ENCODE assay signal across 18 cellular contexts in the genomic region with DNA sequence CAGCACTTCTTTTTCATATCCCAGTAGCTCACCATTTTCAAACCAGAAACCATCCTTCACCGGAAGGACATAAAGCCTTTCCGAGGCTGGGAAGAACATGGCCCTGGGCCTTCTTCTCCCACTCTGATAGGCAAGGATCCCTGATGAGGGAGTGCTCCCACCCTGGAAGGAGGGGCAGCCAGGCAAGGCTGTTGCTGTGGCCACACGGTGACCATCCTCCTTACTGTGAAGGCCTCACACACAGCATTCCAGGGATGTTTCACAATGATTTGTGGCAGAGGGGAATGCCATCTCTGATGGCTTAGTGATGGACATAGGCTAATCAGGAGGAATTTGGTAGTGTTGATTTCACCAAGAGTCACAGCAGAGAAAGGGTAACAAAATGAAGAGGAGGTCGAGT.
A peak's percentile ranks its signal among the peaks of the same experiment; 100 is the strongest.
DNase-seq lines count a peak whose midpoint lies in the region; ATAC-seq and TF ChIP-seq lines count a peak whose summit lies in the region.
"Had no signal": no experiment of that assay in that cellular context is flagged by ENCODE, and none has a peak within 500 bp of the region (broad histone marks: within the 10 kb centered on the region; RNA-seq: fewer than 3 reads in every experiment).

No MANE protein-coding gene starts in this region.

- peak; percentile 63 for ATAC-seq in WTC11
- ATAC-seq: HCT116 had no signal

- peaks cover 8% of the 10 kb centered on the region for H4K20me1 ChIP-seq in neural progenitor cell (ENCODE audit: low read depth)

- H3K9me3 ChIP-seq in neural progenitor cell (ENCODE audit: low read depth) (no peaks in the 10 kb centered on the region), Caco-2 (no peaks in the 10 kb centered on the region)
- H3K9me3 ChIP-seq: adrenal gland, tibial nerve had no signal

- no TSS peak for BruUV-seq in Caco-2 (replicated peaks; lab: Mats Ljungman, UMichigan)

- H3F3A ChIP-seq in neural progenitor cell (ENCODE audit: low read depth), result peaks cover 6% of the 10 kb centered on the region

- H3K27me3 Mint-ChIP-seq in WTC11 (ENCODE audit: low read depth), result no peaks in the 10 kb centered on the region
- peaks cover 3% of the 10 kb centered on the region for H3K27me3 Mint-ChIP-seq in neural progenitor cell (ENCODE audit: insufficient read depth, low read depth)
- no peaks in the 10 kb centered on the region for H3K27me3 Mint-ChIP-seq in Caco-2 (ENCODE audit: insufficient read depth, unreplicated experiment)
- H3K27me3 Mint-ChIP-seq: activated B cell treated with CpG ODN at 0.5 μM for 24 hours had no signal

- H3K27me3 ChIP-seq in H7 (ENCODE audit: control insufficient read depth, insufficient read depth, low read length) (no peaks in the 10 kb centered on the region), neural progenitor cell (no peaks in the 10 kb centered on the region), Caco-2 (replicated peaks; ENCODE audit: control insufficient read depth, insufficient read depth, low read length) (no peaks in the 10 kb centered on the region)
- H3K27me3 ChIP-seq: adrenal gland, tibial nerve had no signal

- intact Hi-C loops in Caco-2 (cut with micrococcal nuclease; ENCODE audit: unreplicated experiment), result no loop called here

- peak overlapping the region; percentile 32 for H3K4me2 ChIP-seq in neural progenitor cell

- H3K79me2 ChIP-seq in neural progenitor cell (ENCODE audit: low read depth), result peaks cover 15% of the 10 kb centered on the region

- no peak overlapping the region for H3K9ac ChIP-seq in neural progenitor cell

- peak overlapping the region; percentile 78 for H3K27ac Mint-ChIP-seq in WTC11
- no peak overlapping the region for H3K27ac Mint-ChIP-seq in neural progenitor cell
- H3K27ac Mint-ChIP-seq in Caco-2 (ENCODE audit: unreplicated experiment), result no peak overlapping the region
- H3K27ac Mint-ChIP-seq: activated B cell treated with CpG ODN at 0.5 μM for 24 hours; activated T-helper 2 cell treated with anti-CD3 and anti-CD28 coated beads, Interferon-gamma antibody, Interleukin-2, Interleukin-4, amounts not matched to agents 10 μg/mL and 5 μg/mL and 100 μg/mL, durations not matched to agents 14 hours and 24 hours and 36 hours; immature natural killer cell; memory B cell had no signal

- H3K9me3 Mint-ChIP-seq in WTC11, result no peaks in the 10 kb centered on the region
- no peaks in the 10 kb centered on the region for H3K9me3 Mint-ChIP-seq in neural progenitor cell
- no peaks in the 10 kb centered on the region for H3K9me3 Mint-ChIP-seq in Caco-2 (ENCODE audit: unreplicated experiment)
- H3K9me3 Mint-ChIP-seq: activated B cell treated with CpG ODN at 0.5 μM for 24 hours; activated T-helper 2 cell treated with anti-CD3 and anti-CD28 coated beads, Interferon-gamma antibody, Interleukin-2, Interleukin-4, amounts not matched to agents 10 μg/mL and 5 μg/mL and 100 μg/mL, durations not matched to agents 14 hours and 24 hours and 36 hours; memory B cell had no signal

- H3K4me3 ChIP-seq in H7 (ENCODE audit: insufficient read depth, low read depth, low read length) (no peak overlapping the region), neural progenitor cell (no peak overlapping the region), Caco-2 (ENCODE audit: low read depth, low read length) (no peak overlapping the region)
- H3K4me3 ChIP-seq: adrenal gland, tibial nerve had no signal

- H3K4me1 Mint-ChIP-seq in WTC11, result peaks cover 52% of the 10 kb centered on the region
- H3K4me1 Mint-ChIP-seq in neural progenitor cell, result peaks cover 52% of the 10 kb centered on the region
- H3K4me1 Mint-ChIP-seq in Caco-2 (ENCODE audit: low read depth, unreplicated experiment), result no peaks in the 10 kb centered on the region
- H3K4me1 Mint-ChIP-seq: immature natural killer cell, memory B cell had no signal

- POLR2A ChIA-PET in WTC11 (lab: Charles Lee), result no interaction called here
- POLR2A ChIA-PET in Caco-2 (lab: Charles Lee), result no interaction called here

- TF ChIP-seq CTCF in WTC11 (IDR thresholded peaks at IDR 0.05), result no peak
- TF ChIP-seq CTCF in neural progenitor cell (IDR thresholded peaks at IDR 0.05), result no peak
- no peak for TF ChIP-seq CTCF in Caco-2 (IDR thresholded peaks at IDR 0.05; ENCODE audit: insufficient read depth in 1 of 2, low read depth in 1 of 2, low read length in 1 of 2, severe bottlenecking in 1 of 2, unreplicated experiment in 1 of 2)

- no peak overlapping the region for H3K27ac ChIP-seq in neural progenitor cell
- H3K27ac ChIP-seq in caudate nucleus (ENCODE audit: low read depth, low read length), result no peak overlapping the region
- H3K27ac ChIP-seq: adrenal gland, tibial nerve had no signal

- H3K4me3 Mint-ChIP-seq in WTC11 (no peak overlapping the region), neural progenitor cell (no peak overlapping the region), Caco-2 (ENCODE audit: unreplicated experiment) (no peak overlapping the region)
- H3K4me3 Mint-ChIP-seq: activated B cell treated with CpG ODN at 0.5 μM for 24 hours, immature natural killer cell, memory B cell had no signal

- H2AFZ ChIP-seq in neural progenitor cell (replicated peaks), result no peak overlapping the region

- no peaks in the 10 kb centered on the region for H3K36me3 Mint-ChIP-seq in WTC11
- H3K36me3 Mint-ChIP-seq in neural progenitor cell, result peaks cover 2% of the 10 kb centered on the region
- H3K36me3 Mint-ChIP-seq in Caco-2 (ENCODE audit: insufficient read depth, unreplicated experiment), result no peaks in the 10 kb centered on the region
- H3K36me3 Mint-ChIP-seq: immature natural killer cell, memory B cell had no signal

- DNase-seq in H7 (peak; percentile 18), WTC11 (ENCODE audit: low spot score) (peak; percentile 18), glomerular visceral epithelial cell (ENCODE audit: extremely low spot score) (peak; percentile 73), neural progenitor cell (ENCODE audit: low spot score) (peak; percentile 46), caudate nucleus (lab: John Stamatoyannopoulos, UW) (no peak), Caco-2 (no peak), DMS114 treated with DMSO at 0.1 percent for 48 hours (lab: John Stamatoyannopoulos, UW; ENCODE audit: unreplicated experiment) (no peak)
- DNase-seq in activated CD4-positive, CD25-positive, alpha-beta regulatory T cell treated with anti-CD3 and anti-CD28 coated beads, Interleukin-2, amount 50 U/mL, for 72 hours, result no peak
- DNase-seq: activated B cell treated with CpG ODN at 0.5 μM for 24 hours; adrenal gland; immature natural killer cell; NCI-H146; stimulated activated CD4-positive, alpha-beta T cell treated with anti-CD3 and anti-CD28 coated beads, Interleukin-12 subunit alpha, Interleukin-12 subunit beta, amount 100 ng/mL, for 4 hours; stimulated activated naive CD4-positive, alpha-beta T cell had no signal

- peaks cover 56% of the 10 kb centered on the region for H3K4me1 ChIP-seq in neural progenitor cell
- no peaks in the 10 kb centered on the region for H3K4me1 ChIP-seq in Caco-2
- H3K4me1 ChIP-seq: tibial nerve had no signal

- CTCF ChIA-PET in WTC11 (lab: Charles Lee) (no interaction called here), Caco-2 (lab: Charles Lee) (no interaction called here)

- no peaks in the 10 kb centered on the region for H3K36me3 ChIP-seq in H7 (replicated peaks; ENCODE audit: control insufficient read depth, insufficient read depth, low read length)
- no peaks in the 10 kb centered on the region for H3K36me3 ChIP-seq in neural progenitor cell
- no peaks in the 10 kb centered on the region for H3K36me3 ChIP-seq in Caco-2 (ENCODE audit: control insufficient read depth, insufficient read depth, low read length)
- H3K36me3 ChIP-seq: adrenal gland, tibial nerve had no signal

TF ChIP-seq in WTC11, 78 proteins besides CTCF, POLR2A, EP300 and RAD21:
- peak; percentile 70; the same call in 1 of the 2 replicates for TF ChIP-seq ZNF263 (CRISPR knock-in tag; IDR thresholded peaks at IDR 0.05; ENCODE audit: low read depth)
- TF ChIP-seq, protein P1, sequence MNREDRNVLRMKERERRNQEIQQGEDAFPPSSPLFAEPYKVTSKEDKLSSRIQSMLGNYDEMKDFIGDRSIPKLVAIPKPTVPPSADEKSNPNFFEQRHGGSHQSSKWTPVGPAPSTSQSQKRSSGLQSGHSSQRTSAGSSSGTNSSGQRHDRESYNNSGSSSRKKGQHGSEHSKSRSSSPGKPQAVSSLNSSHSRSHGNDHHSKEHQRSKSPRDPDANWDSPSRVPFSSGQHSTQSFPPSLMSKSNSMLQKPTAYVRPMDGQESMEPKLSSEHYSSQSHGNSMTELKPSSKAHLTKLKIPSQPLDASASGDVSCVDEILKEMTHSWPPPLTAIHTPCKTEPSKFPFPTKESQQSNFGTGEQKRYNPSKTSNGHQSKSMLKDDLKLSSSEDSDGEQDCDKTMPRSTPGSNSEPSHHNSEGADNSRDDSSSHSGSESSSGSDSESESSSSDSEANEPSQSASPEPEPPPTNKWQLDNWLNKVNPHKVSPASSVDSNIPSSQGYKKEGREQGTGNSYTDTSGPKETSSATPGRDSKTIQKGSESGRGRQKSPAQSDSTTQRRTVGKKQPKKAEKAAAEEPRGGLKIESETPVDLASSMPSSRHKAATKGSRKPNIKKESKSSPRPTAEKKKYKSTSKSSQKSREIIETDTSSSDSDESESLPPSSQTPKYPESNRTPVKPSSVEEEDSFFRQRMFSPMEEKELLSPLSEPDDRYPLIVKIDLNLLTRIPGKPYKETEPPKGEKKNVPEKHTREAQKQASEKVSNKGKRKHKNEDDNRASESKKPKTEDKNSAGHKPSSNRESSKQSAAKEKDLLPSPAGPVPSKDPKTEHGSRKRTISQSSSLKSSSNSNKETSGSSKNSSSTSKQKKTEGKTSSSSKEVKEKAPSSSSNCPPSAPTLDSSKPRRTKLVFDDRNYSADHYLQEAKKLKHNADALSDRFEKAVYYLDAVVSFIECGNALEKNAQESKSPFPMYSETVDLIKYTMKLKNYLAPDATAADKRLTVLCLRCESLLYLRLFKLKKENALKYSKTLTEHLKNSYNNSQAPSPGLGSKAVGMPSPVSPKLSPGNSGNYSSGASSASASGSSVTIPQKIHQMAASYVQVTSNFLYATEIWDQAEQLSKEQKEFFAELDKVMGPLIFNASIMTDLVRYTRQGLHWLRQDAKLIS (CRISPR knock-in tag; IDR thresholded peaks at IDR 0.05; ENCODE audit: borderline replicate concordance), result no peak

Comparison
In these comparisons a context has a peak if more than half of its experiments do, and no peak if none do; other contexts are left out.
1. DNase-seq: peak in H7 (single experiment), WTC11 (single experiment), glomerular visceral epithelial cell (single experiment) and neural progenitor cell (single experiment); none in caudate nucleus (0 of 61), activated CD4-positive, CD25-positive, alpha-beta regulatory T cell treated with anti-CD3 and anti-CD28 coated beads, Interleukin-2, amount 50 U/mL, for 72 hours (single experiment), Caco-2 (0 of 2) and DMS114 treated with DMSO at 0.1 percent for 48 hours (single experiment).